ENCODE assay signal across 1 cellular context in genomic region chr3:19173945-19174344, GRCh38.
TF ChIP-seq lines count a peak whose summit lies in the region.

No MANE protein-coding gene starts in this region.

TF ChIP-seq in WTC11, 78 proteins besides CTCF, POLR2A, EP300 and RAD21 (continued from another document):
- TF ChIP-seq USF2 (CRISPR knock-in tag; IDR thresholded peaks at IDR 0.05) (no peak), SP1 (CRISPR knock-in tag; conservative IDR thresholded peaks at IDR 0.05) (no peak), E2F5 (CRISPR knock-in tag; IDR thresholded peaks at IDR 0.05) (no peak), SOX15 (CRISPR knock-in tag; IDR thresholded peaks at IDR 0.05) (no peak), ZNF423 (CRISPR knock-in tag; IDR thresholded peaks at IDR 0.05) (no peak), JAZF1 (CRISPR knock-in tag; IDR thresholded peaks at IDR 0.05) (no peak), HMGXB4 (CRISPR knock-in tag; IDR thresholded peaks at IDR 0.05) (no peak), ZNF263 (CRISPR knock-in tag; IDR thresholded peaks at IDR 0.05; ENCODE audit: low read depth) (no peak)
